ENCODE assay signal across 15 cellular contexts in the genomic region with DNA sequence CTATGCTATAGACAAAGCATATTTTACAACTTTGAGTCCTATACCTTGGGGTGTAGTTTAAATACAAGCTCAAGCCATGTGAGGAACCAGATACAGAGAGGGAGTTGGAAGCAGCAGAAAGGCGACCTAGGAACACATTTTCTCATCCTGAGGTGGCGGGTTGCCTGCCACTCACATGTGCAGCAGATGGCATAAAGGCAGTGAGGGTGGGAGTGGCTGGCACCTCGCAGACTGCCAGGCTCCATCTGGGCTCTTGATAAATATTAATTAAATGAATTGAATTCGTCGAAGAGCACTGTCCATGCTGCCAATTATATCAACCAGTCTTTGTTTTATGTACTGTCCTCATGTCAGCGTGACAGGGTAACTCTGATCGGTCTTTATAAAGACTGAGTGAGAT.
"Had no signal": no experiment of that assay in that cellular context is flagged by ENCODE, and none has a peak within 500 bp of the region (broad histone marks: within the 10 kb centered on the region; RNA-seq: fewer than 3 reads in every experiment).

No MANE protein-coding gene starts in this region.

- H3K36me3 ChIP-seq: gastrocnemius medialis, heart right ventricle, neutrophil had no signal

- H3K27me3 Mint-ChIP-seq: activated CD4-positive, alpha-beta T cell treated with anti-CD3 and anti-CD28 coated beads, Interleukin-2, amount 10 ng/mL, durations not matched to agents 24 days and 14 days; activated naive CD8-positive, alpha-beta T cell treated with anti-CD3 and anti-CD28 coated beads, Interleukin-2, amount 10 ng/mL, durations not matched to agents 7 days and 5 days; stimulated activated memory B cell treated with anti-CD40 and anti-IgM and Interleukin-4, amounts not matched to agents 10 μg/mL and 1 μg/mL and 100 μg/mL, for 72 hours had no signal

- H3K4me1 ChIP-seq: heart right ventricle had no signal

- H3K9me3 Mint-ChIP-seq: activated naive CD8-positive, alpha-beta T cell treated with anti-CD3 and anti-CD28 coated beads, Interleukin-2, amount 10 ng/mL, durations not matched to agents 7 days and 5 days had no signal

- DNase-seq: activated CD4-positive, alpha-beta T cell treated with anti-CD3 and anti-CD28 coated beads, Interleukin-2, amount 10 ng/mL, durations not matched to agents 24 days and 14 days; activated CD4-positive, CD25-positive, alpha-beta regulatory T cell; activated CD8-positive, alpha-beta memory T cell treated with anti-CD3 and anti-CD28 coated beads, Interleukin-2, amount 50 U/mL, for 4 hours; activated CD8-positive, alpha-beta T cell treated with anti-CD3 and anti-CD28 coated beads, Interleukin-2, amount 10 ng/mL, durations not matched to agents 7 days and 5 days; activated gamma-delta T cell treated with Interleukin-2 at 50 U/mL for 16 hours; activated naive CD8-positive, alpha-beta T cell treated with anti-CD3 and anti-CD28 coated beads, Interleukin-2, amount 10 ng/mL, durations not matched to agents 7 days and 5 days; anterior cingulate cortex; gastrocnemius medialis; heart right ventricle; mesendoderm; natural killer cell; stimulated activated CD4-positive, alpha-beta T cell treated with anti-CD3 and anti-CD28 coated beads, Interleukin-2, amount 100 ng/mL, for 48 hours had no signal

- H3K9me3 ChIP-seq: gastrocnemius medialis, heart right ventricle, neutrophil had no signal

- H3K4me1 Mint-ChIP-seq: activated CD4-positive, alpha-beta T cell treated with anti-CD3 and anti-CD28 coated beads, Interleukin-2, amount 10 ng/mL, durations not matched to agents 24 days and 14 days; activated naive CD8-positive, alpha-beta T cell treated with anti-CD3 and anti-CD28 coated beads, Interleukin-2, amount 10 ng/mL, durations not matched to agents 7 days and 5 days; natural killer cell; stimulated activated memory B cell treated with anti-CD40 and anti-IgM and Interleukin-4, amounts not matched to agents 10 μg/mL and 1 μg/mL and 100 μg/mL, for 72 hours had no signal

- H3K4me3 ChIP-seq: gastrocnemius medialis, heart right ventricle had no signal

- H3K4me3 Mint-ChIP-seq: activated CD4-positive, alpha-beta T cell treated with anti-CD3 and anti-CD28 coated beads, Interleukin-2, amount 10 ng/mL, durations not matched to agents 24 days and 14 days; activated CD8-positive, alpha-beta T cell treated with anti-CD3 and anti-CD28 coated beads, Interleukin-2, amount 10 ng/mL, durations not matched to agents 7 days and 5 days; activated naive CD8-positive, alpha-beta T cell treated with anti-CD3 and anti-CD28 coated beads, Interleukin-2, amount 10 ng/mL, durations not matched to agents 7 days and 5 days; natural killer cell; stimulated activated memory B cell treated with anti-CD40 and anti-IgM and Interleukin-4, amounts not matched to agents 10 μg/mL and 1 μg/mL and 100 μg/mL, for 72 hours had no signal

- H3K36me3 Mint-ChIP-seq: activated naive CD8-positive, alpha-beta T cell treated with anti-CD3 and anti-CD28 coated beads, Interleukin-2, amount 10 ng/mL, durations not matched to agents 7 days and 5 days; natural killer cell; stimulated activated memory B cell treated with anti-CD40 and anti-IgM and Interleukin-4, amounts not matched to agents 10 μg/mL and 1 μg/mL and 100 μg/mL, for 72 hours had no signal

- H3K27me3 ChIP-seq: gastrocnemius medialis, heart right ventricle, neutrophil had no signal

- H3K27ac ChIP-seq: epithelial cell of prostate, gastrocnemius medialis, heart right ventricle, neutrophil had no signal

- ATAC-seq: activated CD8-positive, alpha-beta T cell treated with anti-CD3 and anti-CD28 coated beads, Interleukin-2, amount 10 ng/mL, durations not matched to agents 7 days and 5 days; gastrocnemius medialis; heart right ventricle; natural killer cell; stimulated activated memory B cell treated with anti-CD40 and anti-IgM and Interleukin-4, amounts not matched to agents 10 μg/mL and 1 μg/mL and 100 μg/mL, for 72 hours had no signal
